Comparison of ENCODE assay signal across 1 cellular context in genomic region chr3:177041730-177042551, GRCh38.
TF ChIP-seq lines count a peak whose summit lies in the region.

No MANE protein-coding gene starts in this region.

TF ChIP-seq in K562, 482 proteins besides CTCF, POLR2A, EP300 and RAD21 (continued from another document):
- TF ChIP-seq ATF3 (IDR thresholded peaks at IDR 0.05) = no peak
- TF ChIP-seq ATF3 (CRISPR knock-in tag; conservative IDR thresholded peaks at IDR 0.05) = no peak
TF ChIP-seq in K562: peak in this region for 0.
